ENCODE assay signal across 8 cellular contexts in the genomic region with DNA sequence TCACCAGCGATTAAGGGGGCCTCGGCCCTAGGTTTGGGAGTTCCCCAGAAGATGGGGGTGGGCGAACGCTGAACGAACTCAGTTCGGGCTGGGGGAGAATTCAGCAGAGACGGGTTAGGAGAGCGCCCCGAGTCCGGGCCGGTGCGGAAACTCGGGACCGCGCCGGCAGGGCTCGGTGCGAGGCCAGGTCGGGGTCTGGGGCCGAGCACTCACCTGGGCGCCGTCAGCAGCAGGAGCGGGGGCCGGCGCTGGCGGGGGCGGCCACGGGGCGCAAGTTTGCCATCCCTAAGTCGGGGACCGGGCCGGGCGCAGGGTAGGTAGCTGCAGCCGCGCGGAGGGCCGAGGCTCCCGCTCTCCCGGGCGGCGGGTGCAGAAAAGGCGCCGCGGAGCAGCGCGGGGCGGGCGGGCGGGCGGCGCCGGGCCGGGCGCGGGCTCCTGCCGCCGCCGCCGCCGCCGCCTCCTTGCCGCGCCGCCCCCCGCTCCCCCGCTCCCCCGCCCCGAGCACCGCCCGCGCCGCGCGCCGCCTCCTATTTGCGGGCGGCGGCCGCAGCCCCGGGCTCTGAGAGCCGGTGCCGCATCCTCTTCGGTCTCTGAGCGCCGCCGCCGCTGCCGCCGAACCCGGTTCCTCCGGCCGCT. TPM values are rescaled to one million over a fixed set of nuclear protein-coding genes. Genes with fewer than 3 reads are reported as not detected.
A peak's percentile ranks its signal among the peaks of the same experiment; 100 is the strongest.
DNase-seq lines count a peak whose midpoint lies in the region; ATAC-seq and TF ChIP-seq lines count a peak whose summit lies in the region.

No MANE protein-coding gene starts in this region.

- H3K9ac ChIP-seq in neuronal stem cell (ENCODE audit: low read depth, low read length, poor library complexity) = peak overlapping the region; percentile 61

- peaks cover 0 to 58% (median 15%) of the 10 kb centered on the region in 3 experiments for H3K27me3 ChIP-seq in neuronal stem cell (ENCODE audit: control insufficient read depth in 3 of 3, insufficient read depth in 3 of 3, low read depth in 1 of 3, low read length in 3 of 3)

- H3K4me3 ChIP-seq in LNCaP clone FGC (ENCODE audit: low read depth, low read length) = peak overlapping the region; percentile 44
- H3K4me3 ChIP-seq in neuronal stem cell (ENCODE audit: low read length in 2 of 2) = peak overlapping the region; percentile 41 to 90

- peak overlapping the region; percentile 44 for H3K27ac ChIP-seq in caudate nucleus (ENCODE audit: low read depth, low read length)
- no peak overlapping the region for H3K27ac ChIP-seq in neuronal stem cell (replicated peaks; ENCODE audit: low read length)

- no peak overlapping the region for H2BK12ac ChIP-seq in neuronal stem cell (ENCODE audit: low read length)

- no peaks in the 10 kb centered on the region for H3K79me1 ChIP-seq in neuronal stem cell (ENCODE audit: low read depth, low read length)

- H2BK5ac ChIP-seq in neuronal stem cell (ENCODE audit: low read length) = no peak overlapping the region

- no peak overlapping the region for H3K27ac Mint-ChIP-seq in CD14-positive monocyte

- no peak for DNase-seq in CD14-positive monocyte (ENCODE audit: low spot score)
- DNase-seq in LNCaP clone FGC (ENCODE audit: low read depth) = no peak
- peak in 1 of 61 donors; percentile 57 for DNase-seq in caudate nucleus (lab: John Stamatoyannopoulos, UW)
- no peak for DNase-seq in neuronal stem cell (ENCODE audit: low spot score)
- DNase-seq in NCI-H1105 (lab: John Stamatoyannopoulos, UW) = no peak
- DNase-seq in SKM-1 treated with dmso at 0.1 percent for 144 hours (lab: John Stamatoyannopoulos, UW; ENCODE audit: unreplicated experiment) = no peak
- DNase-seq in GDM1 (lab: John Stamatoyannopoulos, UW) = no peak

- peaks cover 25% of the 10 kb centered on the region for H3K4me1 Mint-ChIP-seq in CD14-positive monocyte

- H3K14ac ChIP-seq in neuronal stem cell (ENCODE audit: low read length) = no peak overlapping the region

- peak overlapping the region; percentile 70 to 81 for H3K4me3 Mint-ChIP-seq in CD14-positive monocyte

- peak overlapping the region; percentile 93 for H3K18ac ChIP-seq in neuronal stem cell (ENCODE audit: low read length)

- TF ChIP-seq CTCF in CD14-positive monocyte (IDR thresholded peaks at IDR 0.05) = no peak
- no peak for TF ChIP-seq CTCF in LNCaP clone FGC (IDR thresholded peaks at IDR 0.05; ENCODE audit: control insufficient read depth, extremely low read depth, insufficient read depth)

- H3K4ac ChIP-seq in neuronal stem cell (ENCODE audit: low read length) = no peak overlapping the region

- intact Hi-C loops in CD14-positive monocyte (cut with micrococcal nuclease) = no loop called here

- H2BK15ac ChIP-seq in neuronal stem cell (ENCODE audit: low read length) = no peak overlapping the region

- H4K8ac ChIP-seq in neuronal stem cell (ENCODE audit: low read depth, low read length) = no peak overlapping the region

- H3K9me3 Mint-ChIP-seq in CD14-positive monocyte = peaks cover 0 to 15% (median 7%) of the 10 kb centered on the region in 7 donors

- H3K36me3 Mint-ChIP-seq in CD14-positive monocyte = peaks cover 5 to 9% of the 10 kb centered on the region in 2 donors

- H2AK5ac ChIP-seq in neuronal stem cell (ENCODE audit: low read depth, low read length) = peak overlapping the region; percentile 54

- peak overlapping the region; percentile 90 for H2AFZ ChIP-seq in neuronal stem cell (ENCODE audit: low read length)

- peak overlapping the region; percentile 56 for H3K23ac ChIP-seq in neuronal stem cell (ENCODE audit: low read depth, low read length, poor library complexity)

- no peaks in the 10 kb centered on the region for H3K36me3 ChIP-seq in neuronal stem cell (replicated peaks in 1 of 2; ENCODE audit: control insufficient read depth in 2 of 2, insufficient read depth in 2 of 2, low read length in 2 of 2)

- peak overlapping the region; percentile 100 for H3K4me2 ChIP-seq in neuronal stem cell (ENCODE audit: insufficient read depth, low read length, poor library complexity, severe bottlenecking)

- WGBS in neuronal stem cell (ENCODE audit: extremely low coverage in 2 of 2, insufficient read length in 2 of 2, insufficient replicate concordance in 1 of 2), 2 donors = no CpG with 5 or more reads among the region's 92 CpGs

- H4K91ac ChIP-seq in neuronal stem cell (ENCODE audit: low read depth, low read length, poor library complexity) = no peak overlapping the region

- peaks cover 70 to 94% (median 86%) of the 10 kb centered on the region in 3 donors for H3K27me3 Mint-ChIP-seq in CD14-positive monocyte (ENCODE audit: low read depth in 3 of 3)

- no peak overlapping the region for H2BK120ac ChIP-seq in neuronal stem cell (ENCODE audit: low read depth, low read length)

- no peak for ATAC-seq in GM18873 (IDR thresholded peaks at IDR 0.05; ENCODE audit: low FRiP score, unreplicated experiment)

- peaks cover 47 to 48% of the 10 kb centered on the region in 2 donors for H3K4me1 ChIP-seq in neuronal stem cell (ENCODE audit: control insufficient read depth in 2 of 2, insufficient read depth in 1 of 2, low read depth in 1 of 2, low read length in 2 of 2)

- H3K9me3 ChIP-seq in neuronal stem cell (replicated peaks in 1 of 2; ENCODE audit: control insufficient read depth in 2 of 2, insufficient read depth in 1 of 2, low read depth in 1 of 2, low read length in 2 of 2) = no peaks in the 10 kb centered on the region

RNA-seq across cellular contexts. Expression of a gene that starts 0.4 kb away (rescaled TPM):
- polyA plus RNA-seq in CD14-positive monocyte = not detected
- 25.2 TPM for polyA plus RNA-seq in neuronal stem cell (2013, experiment 1 of 2)
- 24.4 TPM for polyA plus RNA-seq in neuronal stem cell (2013, experiment 2 of 2)

RNA-seq across cellular contexts. Expression of a gene that starts 52.0 kb away (rescaled TPM):
- not detected for polyA plus RNA-seq in CD14-positive monocyte
- polyA plus RNA-seq in neuronal stem cell (2013, experiment 1 of 2) = 1.1 TPM
- polyA plus RNA-seq in neuronal stem cell (2013, experiment 2 of 2) = 0.97 TPM

RNA-seq across cellular contexts. Expression of a gene that starts 60.0 kb away (rescaled TPM):
- polyA plus RNA-seq in CD14-positive monocyte = not detected
- 1.2 TPM for polyA plus RNA-seq in neuronal stem cell (2013, experiment 1 of 2)
- 1.3 TPM for polyA plus RNA-seq in neuronal stem cell (2013, experiment 2 of 2)
